ENCODE assay signal across 8 cellular contexts in the genomic region with DNA sequence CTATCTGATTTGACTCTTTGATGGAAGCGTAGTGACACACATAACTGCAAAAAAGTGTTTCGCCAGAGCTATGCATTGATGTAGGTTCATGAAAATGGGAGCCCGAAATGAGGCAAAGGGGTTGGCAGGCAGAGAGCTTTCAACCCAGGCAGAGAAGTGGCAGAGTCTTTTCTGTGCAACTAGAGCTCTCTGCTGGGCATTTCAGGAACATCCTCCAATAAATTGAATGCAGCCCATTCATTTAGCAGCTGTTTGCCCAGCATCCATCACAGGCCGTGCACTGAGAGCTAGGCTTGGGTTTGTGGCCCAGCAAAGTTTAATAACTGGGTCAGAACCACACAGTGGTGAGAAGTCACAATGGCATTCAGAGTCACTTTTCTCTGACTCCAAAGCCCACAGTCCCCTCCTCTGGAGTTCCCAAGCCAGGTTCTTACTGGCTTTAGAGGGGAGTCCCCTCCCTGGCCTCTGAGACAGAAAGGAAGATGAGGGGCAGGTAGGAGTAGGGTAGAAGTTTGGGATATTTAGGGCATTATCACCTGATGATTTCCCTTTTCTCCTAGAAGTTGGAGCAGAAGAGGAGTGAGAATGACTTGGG. TPM values are rescaled to one million over a fixed set of nuclear protein-coding genes. Genes with fewer than 3 reads are reported as not detected.
DNase-seq lines count a peak whose midpoint lies in the region; ATAC-seq and TF ChIP-seq lines count a peak whose summit lies in the region.

No MANE protein-coding gene starts in this region.

- no peaks in the 10 kb centered on the region for H3K79me2 ChIP-seq in H9 (ENCODE audit: insufficient read depth, low read length)

- no peak overlapping the region for H2BK15ac ChIP-seq in H9 (ENCODE audit: low read depth, low read length)

- no peak overlapping the region for H3T11ph ChIP-seq in H9 (ENCODE audit: low read length)

- no peak overlapping the region for H2AK5ac ChIP-seq in H9 (ENCODE audit: insufficient read length, low read length)

- no CpG with 5 or more reads among the region's 4 CpGs for WGBS in H9 (ENCODE audit: extremely low coverage, insufficient read length, low lambda C conversion rate)

- no peaks in the 10 kb centered on the region for H3K9me3 ChIP-seq in Caco-2
- H3K9me3 ChIP-seq in H9 (ENCODE audit: control insufficient read depth, low read depth, low read length), result no peaks in the 10 kb centered on the region

- H4K5ac ChIP-seq in H9 (ENCODE audit: insufficient read length, low read depth, low read length), result no peak overlapping the region

- no peak overlapping the region for H3K27ac ChIP-seq in H9 (ENCODE audit: insufficient read length, low read depth, low read length)
- H3K27ac ChIP-seq in brain microvascular endothelial cell, result no peak overlapping the region

- peaks cover 15% of the 10 kb centered on the region for H3K27me3 Mint-ChIP-seq in Caco-2 (ENCODE audit: insufficient read depth, unreplicated experiment)
- peaks cover 9% of the 10 kb centered on the region for H3K27me3 Mint-ChIP-seq in H9 (ENCODE audit: low read depth)
- peaks cover 13% of the 10 kb centered on the region for H3K27me3 Mint-ChIP-seq in memory B cell

- H3K36me3 ChIP-seq in Caco-2 (ENCODE audit: control insufficient read depth, insufficient read depth, low read length) (no peaks in the 10 kb centered on the region), brain microvascular endothelial cell (replicated peaks) (no peaks in the 10 kb centered on the region)

- no peak overlapping the region for H2BK5ac ChIP-seq in H9 (ENCODE audit: insufficient read length, low read length)

- no peak overlapping the region for H3K23ac ChIP-seq in H9 (ENCODE audit: insufficient read length, low read depth, low read length)

- H2BK12ac ChIP-seq in H9 (ENCODE audit: insufficient read length, low read depth, low read length), result no peak overlapping the region

- ATAC-seq in memory B cell (ENCODE audit: low read depth) (peak; percentile 63), GM21576 (IDR thresholded peaks at IDR 0.05; ENCODE audit: unreplicated experiment) (no peak), GM21737 (IDR thresholded peaks at IDR 0.05; ENCODE audit: unreplicated experiment) (no peak)

- no peak overlapping the region for H4K91ac ChIP-seq in H9 (ENCODE audit: insufficient read length, low read depth, low read length)

- H3K27me3 ChIP-seq in Caco-2 (replicated peaks; ENCODE audit: control insufficient read depth, insufficient read depth, low read length), result no peaks in the 10 kb centered on the region; the same call in 1 of the 2 replicates
- no peaks in the 10 kb centered on the region for H3K27me3 ChIP-seq in H9 (ENCODE audit: insufficient read depth, low read length)
- no peaks in the 10 kb centered on the region for H3K27me3 ChIP-seq in brain microvascular endothelial cell (replicated peaks)

- intact Hi-C loops in Caco-2 (cut with micrococcal nuclease; ENCODE audit: unreplicated experiment), result loop anchor here (1.0 kb wide), 2 partner anchors 306 to 424 kb away; no protein-coding TSS in a partner anchor

- peak; percentile 32 to 61 for TF ChIP-seq CTCF in Caco-2 (IDR thresholded peaks at IDR 0.05; ENCODE audit: insufficient read depth in 1 of 2, low read depth in 1 of 2, low read length in 1 of 2, severe bottlenecking in 1 of 2, unreplicated experiment in 1 of 2)
- TF ChIP-seq CTCF in H9 (conservative IDR thresholded peaks at IDR 0.05), result peak; percentile 65
- peak; percentile 58 for TF ChIP-seq CTCF in brain microvascular endothelial cell (IDR thresholded peaks at IDR 0.05; ENCODE audit: low read depth, low read length, missing control alignments)

- no peak overlapping the region for H3K4me3 ChIP-seq in Caco-2 (ENCODE audit: low read depth, low read length)
- H3K4me3 ChIP-seq in brain microvascular endothelial cell (ENCODE audit: low read depth, low read length), result no peak overlapping the region

- no peaks in the 10 kb centered on the region for H3K79me1 ChIP-seq in H9 (ENCODE audit: insufficient read depth, low read depth, low read length, poor library complexity, severe bottlenecking)

- H2BK20ac ChIP-seq in H9 (ENCODE audit: low read depth, low read length, poor library complexity, severe bottlenecking), result no peak overlapping the region

- POLR2A ChIA-PET in Caco-2 (lab: Charles Lee), result interaction anchor here (0.6 kb wide), 1 partner anchor 74 kb away, joined by 9 read pairs; no protein-coding TSS in a partner anchor

- H3K56ac ChIP-seq in H9 (ENCODE audit: insufficient read length, low read depth, low read length), result no peak overlapping the region

- H3K27ac Mint-ChIP-seq in Caco-2 (ENCODE audit: unreplicated experiment) (no peak overlapping the region), H9 (0 out of 7 replicates have a peak overlapping the region, but pooled peaks of 1 of the 3 experiments have one; percentile 18), memory B cell (no peak overlapping the region)

- no peak overlapping the region for H3K9ac ChIP-seq in H9 (ENCODE audit: extremely low read depth, insufficient read length, low read length)

- H3K9me3 Mint-ChIP-seq in Caco-2 (ENCODE audit: unreplicated experiment), result no peaks in the 10 kb centered on the region
- peaks cover 0 to 6% of the 10 kb centered on the region in 2 experiments; a peak in 4 of 5 replicates for H3K9me3 Mint-ChIP-seq in H9
- H3K9me3 Mint-ChIP-seq in memory B cell, result no peaks in the 10 kb centered on the region

- H4K20me1 ChIP-seq in H9 (ENCODE audit: control insufficient read depth, insufficient read depth, insufficient read length), result no peaks in the 10 kb centered on the region

- in situ Hi-C loops in brain microvascular endothelial cell (cut with HindIII; ENCODE audit: low pct_ligation_motif_present, low sequenced_read_pairs), result no loop called here

- H3K4me1 ChIP-seq in Caco-2 (no peaks in the 10 kb centered on the region), H9 (ENCODE audit: insufficient read depth, low read length) (no peaks in the 10 kb centered on the region)

- H3K4me3 Mint-ChIP-seq in Caco-2 (ENCODE audit: unreplicated experiment) (no peak overlapping the region), H9 (no peak overlapping the region), memory B cell (no peak overlapping the region)

- no peaks in the 10 kb centered on the region for H3K36me3 Mint-ChIP-seq in Caco-2 (ENCODE audit: insufficient read depth, unreplicated experiment)
- peaks cover 0 to 6% (median 2%) of the 10 kb centered on the region in 3 experiments; a peak in 4 of 7 replicates for H3K36me3 Mint-ChIP-seq in H9 (ENCODE audit: insufficient read depth in 1 of 3, low read depth in 3 of 3)
- H3K36me3 Mint-ChIP-seq in memory B cell, result no peaks in the 10 kb centered on the region

- no peak overlapping the region for H3K4ac ChIP-seq in H9 (ENCODE audit: low read depth, low read length)

- H3K4me1 Mint-ChIP-seq in Caco-2 (ENCODE audit: low read depth, unreplicated experiment) (no peaks in the 10 kb centered on the region), H9 (peaks cover 2% of the 10 kb centered on the region in 2 experiments; a peak in 1 of 4 replicates), memory B cell (no peaks in the 10 kb centered on the region)

- H2AFZ ChIP-seq in H9 (ENCODE audit: low read length), result no peak overlapping the region

- no TSS peak for BruUV-seq in Caco-2 (replicated peaks; lab: Mats Ljungman, UMichigan)

- H3K14ac ChIP-seq in H9 (ENCODE audit: insufficient read depth, low read length), result no peak overlapping the region

- DNase-seq in Caco-2, result peak in 1 of 2 experiments; percentile 60
- no peak for DNase-seq in H9
- DNase-seq in NCI-H748 (lab: John Stamatoyannopoulos, UW; ENCODE audit: unreplicated experiment), result peak; percentile 64
- peak; percentile 47 for DNase-seq in brain microvascular endothelial cell
- peak in 1 of 2 donors; percentile 9 for DNase-seq in memory B cell (ENCODE audit: low spot score in 2 of 2)
- no peak for DNase-seq in NCI-H187 treated with DMSO at 0.1 percent for 48 hours (lab: John Stamatoyannopoulos, UW)

- CTCF ChIA-PET in Caco-2 (lab: Charles Lee), result interaction anchor here (0.5 to 1.5 kb wide), 22 partner anchors 9 to 468 kb away, joined by 3 to 29 read pairs (median 4); a partner anchor contains a TSS

- H3K23me2 ChIP-seq in H9 (ENCODE audit: insufficient read length, low read depth, low read length, poor library complexity, severe bottlenecking), result no peaks in the 10 kb centered on the region

- H4K8ac ChIP-seq in H9 (replicated peaks; ENCODE audit: insufficient read length, low read depth, low read length), result no peak overlapping the region

- no peak overlapping the region for H2BK120ac ChIP-seq in H9 (ENCODE audit: low read depth, low read length, poor library complexity, severe bottlenecking)

- H3K4me2 ChIP-seq in H9 (ENCODE audit: insufficient read depth, insufficient read length, low read length), result no peak overlapping the region

- H3K18ac ChIP-seq in H9 (ENCODE audit: insufficient read length, low read depth, low read length), result no peak overlapping the region

RNA-seq across cellular contexts. Expression of a gene that starts 31.8 kb away (rescaled TPM):
- total RNA-seq in Caco-2 (2022), result 75.0 and 82.4 TPM in 2 replicates
- 32.5 and 34.1 TPM in 2 replicates for total RNA-seq in H9 (2021)

Comparison
In these comparisons a context has a peak if more than half of its experiments do, and no peak if none do; other contexts are left out.
1. DNase-seq: peak in NCI-H748 (single experiment) and brain microvascular endothelial cell (single experiment); none in H9 (single experiment) and NCI-H187 treated with DMSO at 0.1 percent for 48 hours (single experiment).
2. Peak in every context shown above with its lines, with median percentiles within 50 percentile points of each other: CTCF ChIP-seq.